8 cellular contexts compared by ENCODE assay signal in genomic region chr6:85678602-85679444, GRCh38. TPM values are rescaled to one million over a fixed set of nuclear protein-coding genes. Genes with fewer than 3 reads are reported as not detected.
A peak's percentile ranks its signal among the peaks of the same experiment; 100 is the strongest.
DNase-seq lines count a peak whose midpoint lies in the region; ATAC-seq and TF ChIP-seq lines count a peak whose summit lies in the region.

No MANE protein-coding gene starts in this region.

- H3K18ac ChIP-seq in IMR-90 (ENCODE audit: low read depth, low read length): peak overlapping the region; percentile 12

- peaks cover 78% of the 10 kb centered on the region for H3K79me2 ChIP-seq in OCI-LY7 (ENCODE audit: insufficient read depth, low read depth, low read length)

- H3K9me1 ChIP-seq in IMR-90 (ENCODE audit: insufficient read depth, low read length): 0 out of 2 replicates have a peak, but pooled peaks cover 2% of the 10 kb centered on the region

- no peak overlapping the region for H2BK15ac ChIP-seq in IMR-90 (ENCODE audit: low read depth, low read length)

- H3K9ac ChIP-seq in IMR-90 (ENCODE audit: low read depth, low read length): peak overlapping the region; percentile 95
- peak overlapping the region; percentile 92 for H3K9ac ChIP-seq in mucosa of stomach (ENCODE audit: low read length)

- peaks cover 6% of the 10 kb centered on the region for H3K36me3 ChIP-seq in IMR-90 (ENCODE audit: control insufficient read depth, insufficient read depth, low read length)
- H3K36me3 ChIP-seq in OCI-LY7 (ENCODE audit: insufficient read depth, low read length): peaks cover 53% of the 10 kb centered on the region
- H3K36me3 ChIP-seq in mucosa of stomach (ENCODE audit: control insufficient read depth, insufficient read depth, low read length): no peaks in the 10 kb centered on the region

- H3K23ac ChIP-seq in IMR-90 (ENCODE audit: low read depth, low read length): peak overlapping the region; percentile 89

- CTCF ChIA-PET in IMR-90 (lab: Yijun Ruan, JAX) (interaction anchor here (0.5 kb wide), 1 partner anchor 141 kb away, joined by 3 read pairs; no protein-coding TSS in a partner anchor), OCI-LY7 (lab: Charles Lee; ENCODE audit: unreplicated experiment) (no interaction called here)

- peak overlapping the region; percentile 69 for H3K4me2 ChIP-seq in IMR-90 (ENCODE audit: low read depth, low read length)
- peak overlapping the region; percentile 85 for H3K4me2 ChIP-seq in OCI-LY7 (ENCODE audit: low read length)

- WGBS in IMR-90 (ENCODE audit: extremely low coverage in 2 of 2, insufficient read length in 1 of 2), 2 experiments: 0% methylated on average over 36 of the region's 82 CpGs; no CpG with 5 or more reads in 1 of the 2 experiments

- BruUV-seq in IMR-90 (replicated peaks; lab: Mats Ljungman, UMichigan): no TSS peak
- no TSS peak for BruUV-seq in OCI-LY7 (replicated peaks; lab: Mats Ljungman, UMichigan)

- peak overlapping the region; percentile 83 for H4K91ac ChIP-seq in IMR-90 (ENCODE audit: insufficient read depth, low read depth, low read length)

- H2AK9ac ChIP-seq in IMR-90 (replicated peaks; ENCODE audit: low read depth, low read length, poor library complexity): peak overlapping the region; percentile 99

- TF ChIP-seq RAD21 in IMR-90 (IDR thresholded peaks at IDR 0.05; ENCODE audit: low read length): peak; percentile 7; the same call in 1 of the 2 replicates

- TF ChIP-seq POLR2A in IMR-90 (IDR thresholded peaks at IDR 0.05; ENCODE audit: low read depth, low read length): peak; percentile 100
- TF ChIP-seq POLR2A in erythroblast (IDR thresholded peaks at IDR 0.05; ENCODE audit: low read length): peak; percentile 100

- TF ChIP-seq CTCF in IMR-90 (conservative IDR thresholded peaks at IDR 0.05; ENCODE audit: low read depth, low read length): no peak
- 0 out of 2 replicates have a peak, but pooled peaks have one; percentile 27 for TF ChIP-seq CTCF in OCI-LY7 (conservative IDR thresholded peaks at IDR 0.05; ENCODE audit: low read length)

- H3K56ac ChIP-seq in IMR-90 (ENCODE audit: extremely low read depth, insufficient read depth, low read length): peak overlapping the region; percentile 96

- H2AK5ac ChIP-seq in IMR-90 (ENCODE audit: low read depth, low read length): peak overlapping the region; percentile 89

- intact Hi-C loops in IMR-90 (cut with micrococcal nuclease) (loop anchor here (1.0 to 10.0 kb wide), 8 partner anchors 18 to 1258 kb away; partner anchors contain the start of genes HTR1E, NT5E and SNX14), OCI-LY7 (cut with micrococcal nuclease; ENCODE audit: unreplicated experiment) (loop anchor here (1.0 to 10.0 kb wide), 3 partner anchors 36 to 324 kb away; no protein-coding TSS in a partner anchor)

- no peaks in the 10 kb centered on the region for H3K27me3 ChIP-seq in IMR-90 (ENCODE audit: control insufficient read depth, insufficient read depth, low read length)
- no peaks in the 10 kb centered on the region for H3K27me3 ChIP-seq in mucosa of stomach (ENCODE audit: control insufficient read depth, insufficient read depth, low read length)

- H4K5ac ChIP-seq in IMR-90 (ENCODE audit: low read depth, low read length): no peak overlapping the region

- peak overlapping the region; percentile 63 to 84 for H4K8ac ChIP-seq in IMR-90 (ENCODE audit: low read depth in 2 of 2, low read length in 2 of 2)

- H3K9me3 ChIP-seq in IMR-90 (ENCODE audit: control insufficient read depth, insufficient read depth, low read length) (no peaks in the 10 kb centered on the region), OCI-LY7 (ENCODE audit: low read length) (peaks cover 5% of the 10 kb centered on the region; the same call in 1 of the 2 replicates), mucosa of stomach (ENCODE audit: control insufficient read depth, low read length) (no peaks in the 10 kb centered on the region)

- DNase-seq in DMS153 (lab: John Stamatoyannopoulos, UW): peak; percentile 99
- DNase-seq in IMR-90: peak; percentile 99
- peak; percentile 99 for DNase-seq in OCI-LY7 (ENCODE audit: low spot score)
- peak; percentile 97 for DNase-seq in activated T-cell treated with anti-CD3 and anti-CD28 coated beads for 48 hours (ENCODE audit: low read depth)
- DNase-seq in erythroblast (lab: John Stamatoyannopoulos, UW): peak; percentile 99
- DNase-seq in stimulated activated CD8-positive, alpha-beta memory T cell treated with anti-CD3 and anti-CD28 coated beads, Interleukin-4, amount 100 ng/mL, for 48 hours: peak; percentile 98

- peaks cover 10 to 36% of the 10 kb centered on the region in 2 experiments; a peak in 3 of 4 replicates for H3K79me1 ChIP-seq in IMR-90 (ENCODE audit: low read depth in 1 of 2, low read length in 2 of 2)

- peaks cover 41% of the 10 kb centered on the region for H4K20me1 ChIP-seq in IMR-90 (ENCODE audit: insufficient read depth, low read length)
- peaks cover 34% of the 10 kb centered on the region for H4K20me1 ChIP-seq in OCI-LY7 (ENCODE audit: insufficient read depth, low read length)

- peak overlapping the region; percentile 76 for H2BK120ac ChIP-seq in IMR-90 (ENCODE audit: low read depth, low read length)

- no peak overlapping the region for H2BK20ac ChIP-seq in IMR-90 (ENCODE audit: low read depth, low read length)

- peak overlapping the region; percentile 77 for H2BK5ac ChIP-seq in IMR-90 (ENCODE audit: low read depth, low read length, poor library complexity, severe bottlenecking)

- POLR2A ChIA-PET in IMR-90 (lab: Charles Lee; ENCODE audit: unreplicated experiment): interaction anchor here (0.5 to 2.4 kb wide), 13 partner anchors 9 to 136 kb away, joined by 3 to 21 read pairs (median 4); partner anchors contain the start of gene SYNCRIP
- POLR2A ChIA-PET in OCI-LY7 (lab: Charles Lee): interaction anchor here (0.6 to 8.6 kb wide), 16 partner anchors 9 to 109 kb away, joined by 3 to 362 read pairs (median 4); partner anchors contain the start of genes SNX14 and SYNCRIP

- peak overlapping the region; percentile 75 for H3K4me3 ChIP-seq in IMR-90 (ENCODE audit: insufficient read depth, low read depth, low read length)
- H3K4me3 ChIP-seq in OCI-LY7 (ENCODE audit: low read depth, low read length, poor library complexity, severe bottlenecking): peak overlapping the region; percentile 97
- peak overlapping the region; percentile 97 for H3K4me3 ChIP-seq in mucosa of stomach (ENCODE audit: low read length)

- in situ Hi-C loops in IMR-90 (cut with MboI; ENCODE audit: low sequenced_read_pairs): loop anchor here (5.0 to 10.0 kb wide), 3 partner anchors 37 to 224 kb away; partner anchors contain the start of genes NT5E and SYNCRIP

- H3K27ac ChIP-seq in IMR-90 (ENCODE audit: insufficient read depth, low read length) (peak overlapping the region; percentile 85), OCI-LY7 (ENCODE audit: low read depth, low read length, poor library complexity, severe bottlenecking) (peak overlapping the region; percentile 96)

- H2AFZ ChIP-seq in IMR-90 (replicated peaks; ENCODE audit: low read length, poor library complexity) (peak overlapping the region; percentile 98), OCI-LY7 (ENCODE audit: low read length) (peak overlapping the region; percentile 63; the same call in 1 of the 2 replicates)

- H3K4me1 ChIP-seq in IMR-90 (ENCODE audit: control insufficient read depth, insufficient read depth, low read length): peaks cover 3% of the 10 kb centered on the region; the same call in 1 of the 2 replicates
- H3K4me1 ChIP-seq in OCI-LY7 (ENCODE audit: insufficient read depth, low read length, poor library complexity, severe bottlenecking): peaks cover 27% of the 10 kb centered on the region
- H3K4me1 ChIP-seq in mucosa of stomach (ENCODE audit: control insufficient read depth, insufficient read depth, low read length): no peaks in the 10 kb centered on the region

- peak overlapping the region; percentile 87 for H3K14ac ChIP-seq in IMR-90 (replicated peaks; ENCODE audit: low read depth, low read length)

- no peaks in the 10 kb centered on the region for H3K9me2 ChIP-seq in OCI-LY7 (ENCODE audit: insufficient read depth, low read length)

- H3K4ac ChIP-seq in IMR-90 (ENCODE audit: low read depth, low read length): peak overlapping the region; percentile 88

- peak; percentile 77 for ATAC-seq in GM21529 (IDR thresholded peaks at IDR 0.05; ENCODE audit: unreplicated experiment)
- peak; percentile 88 for ATAC-seq in IMR-90 (ENCODE audit: low read depth)

- dilution Hi-C loops in IMR-90 (cut with HindIII; ENCODE audit: low sequenced_read_pairs, unreplicated experiment): no loop called here

TF ChIP-seq in IMR-90, 13 proteins besides CTCF, POLR2A, EP300 and RAD21 (continues in another document):
- TF ChIP-seq, protein P1, sequence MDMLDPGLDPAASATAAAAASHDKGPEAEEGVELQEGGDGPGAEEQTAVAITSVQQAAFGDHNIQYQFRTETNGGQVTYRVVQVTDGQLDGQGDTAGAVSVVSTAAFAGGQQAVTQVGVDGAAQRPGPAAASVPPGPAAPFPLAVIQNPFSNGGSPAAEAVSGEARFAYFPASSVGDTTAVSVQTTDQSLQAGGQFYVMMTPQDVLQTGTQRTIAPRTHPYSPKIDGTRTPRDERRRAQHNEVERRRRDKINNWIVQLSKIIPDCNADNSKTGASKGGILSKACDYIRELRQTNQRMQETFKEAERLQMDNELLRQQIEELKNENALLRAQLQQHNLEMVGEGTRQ (IDR thresholded peaks at IDR 0.05; ENCODE audit: low read depth, low read length): peak; percentile 47
- TF ChIP-seq BHLHE40 (IDR thresholded peaks at IDR 0.05; ENCODE audit: low read depth, low read length): peak; percentile 98
- TF ChIP-seq CHD1 (IDR thresholded peaks at IDR 0.05; ENCODE audit: low read depth, low read length): peak; percentile 95; the same call in 1 of the 2 replicates
- no peak for TF ChIP-seq RFX5 (IDR thresholded peaks at IDR 0.05; ENCODE audit: low read depth, low read length)
- TF ChIP-seq SMC3 (IDR thresholded peaks at IDR 0.05; ENCODE audit: low read depth, low read length): peak; percentile 11; the same call in 1 of the 2 replicates
- 0 out of 2 replicates have a peak, but pooled peaks have one; percentile 41 for TF ChIP-seq MAZ (IDR thresholded peaks at IDR 0.05; ENCODE audit: borderline replicate concordance, low read depth, low read length)
- peak; percentile 100 for TF ChIP-seq MXI1 (IDR thresholded peaks at IDR 0.05; ENCODE audit: borderline replicate concordance, low read depth, low read length)
- no peak for TF ChIP-seq FOS (IDR thresholded peaks at IDR 0.05; ENCODE audit: low read depth, low read length)
- peak; percentile 45; the same call in 1 of the 2 replicates for TF ChIP-seq NFE2L2 (IDR thresholded peaks at IDR 0.05; ENCODE audit: low read depth, low read length)
- TF ChIP-seq MAFK (IDR thresholded peaks at IDR 0.05; ENCODE audit: low read depth, low read length): no peak
- no peak for TF ChIP-seq RCOR1 (IDR thresholded peaks at IDR 0.05; ENCODE audit: insufficient replicate concordance, low read length)
- no peak for TF ChIP-seq CEBPB (IDR thresholded peaks at IDR 0.05; ENCODE audit: low read depth, low read length)

RNA-seq across cellular contexts. Expression of gene SYNCRIP, which starts 36.1 kb away (rescaled TPM):
- 59.3 and 120 TPM in 2 replicates for total RNA-seq in IMR-90 (2012; rRNA removed)
- 35.7 and 50.1 TPM in 2 replicates for polyA plus RNA-seq in IMR-90 (2012; rRNA removed)
- 5.8 and 7.5 TPM in 2 replicates for polyA plus RNA-seq in IMR-90 (2012; cell fraction: cytosol; rRNA removed)
- polyA plus RNA-seq in IMR-90 (2012; cell fraction: nucleus; rRNA removed; ENCODE audit: low replicate concordance): 4.5 and 21.9 TPM in 2 replicates
- 73.5 and 80.9 TPM in 2 replicates for total RNA-seq in OCI-LY7 (2014; rRNA removed; shearing (Covaris generic))
- total RNA-seq in OCI-LY7 (2022): 167 and 188 TPM in 2 replicates

Comparison
In these comparisons a context has a peak if more than half of its experiments do, and no peak if none do; other contexts are left out.
1. Peak in every context shown above with its lines: DNase-seq, ATAC-seq, H3K4me3 ChIP-seq and H3K27ac ChIP-seq.